Comparison of ENCODE assay signal across 14 cellular contexts in the genomic region with DNA sequence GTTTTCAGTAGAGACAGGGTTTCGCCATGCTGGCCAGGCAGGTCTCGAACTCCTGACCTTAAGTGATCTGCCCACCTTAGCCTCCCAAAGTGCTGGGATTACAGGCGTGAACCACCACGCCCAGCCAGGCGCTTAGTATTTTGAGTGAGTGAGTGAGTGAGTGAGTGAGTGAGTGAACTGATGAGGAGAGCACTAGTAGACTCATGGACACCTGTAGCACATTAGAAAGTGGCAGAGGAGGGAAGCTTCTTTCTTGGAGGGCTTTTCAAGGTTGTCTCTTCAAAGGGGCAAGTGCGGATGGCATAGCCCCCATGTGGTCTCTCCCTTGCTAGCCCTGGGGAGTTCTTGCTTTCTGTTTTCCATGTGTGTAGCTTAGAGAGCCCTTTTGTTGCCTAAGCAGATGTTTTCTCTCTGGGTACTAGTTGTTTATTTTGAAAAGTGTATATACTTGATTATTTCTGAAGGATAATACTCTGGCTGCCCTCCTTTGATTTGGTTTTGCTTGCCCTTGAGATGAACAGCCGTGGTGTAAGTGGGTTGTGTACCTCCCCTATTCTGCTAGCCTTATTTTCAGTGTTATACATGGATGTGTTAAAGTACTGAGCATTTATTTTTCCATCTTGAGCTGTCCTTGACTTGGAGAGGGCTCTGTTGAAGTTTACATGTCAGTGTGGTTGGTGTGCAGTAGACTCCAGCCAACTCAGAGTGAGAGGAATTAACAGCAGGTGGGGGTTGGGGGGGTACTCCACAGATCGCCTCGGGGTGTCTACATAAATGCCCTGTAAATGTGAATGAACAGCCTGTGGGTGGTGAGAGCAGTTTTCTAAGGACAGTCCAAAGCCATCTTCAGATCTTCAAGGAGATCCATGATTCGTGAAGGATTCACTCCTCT. TPM values are rescaled to one million over a fixed set of nuclear protein-coding genes. Genes with fewer than 3 reads are reported as not detected.
DNase-seq lines count a peak whose midpoint lies in the region; ATAC-seq and TF ChIP-seq lines count a peak whose summit lies in the region.
"Had no signal": no experiment of that assay in that cellular context is flagged by ENCODE, and none has a peak within 500 bp of the region (broad histone marks: within the 10 kb centered on the region; RNA-seq: fewer than 3 reads in every experiment).

No MANE protein-coding gene starts in this region.

- H3K27ac Mint-ChIP-seq in activated CD4-positive, alpha-beta T cell treated with anti-CD3 and anti-CD28 coated beads, Interleukin-2, amount 10 ng/mL, durations not matched to agents 24 days and 14 days, result peak overlapping the region; percentile 64
- H3K27ac Mint-ChIP-seq in effector memory CD8-positive, alpha-beta T cell, result peak overlapping the region; percentile 71 to 87

- H3K9me3 ChIP-seq in thyroid gland, result no peaks in the 10 kb centered on the region
- H3K9me3 ChIP-seq: SJSA1, vagina had no signal

- intact Hi-C loops in activated CD4-positive, alpha-beta T cell treated with anti-CD3 and anti-CD28 coated beads, Interleukin-2, amount 10 ng/mL, durations not matched to agents 24 days and 14 days (cut with micrococcal nuclease), result no loop called here
- intact Hi-C loops in posterior vena cava (cut with DNase I), result loop anchor here in 1 of 2 donors (10.0 kb wide), 1 partner anchor 1015 kb away; no protein-coding TSS in a partner anchor
- intact Hi-C loops in thyroid gland (cut with DNase I), result no loop called here

- H3K27me3 Mint-ChIP-seq in activated CD4-positive, alpha-beta T cell treated with anti-CD3 and anti-CD28 coated beads, Interleukin-2, amount 10 ng/mL, durations not matched to agents 24 days and 14 days, result no peaks in the 10 kb centered on the region
- no peaks in the 10 kb centered on the region for H3K27me3 Mint-ChIP-seq in effector memory CD8-positive, alpha-beta T cell

- no peak for DNase-seq in activated CD4-positive, alpha-beta T cell treated with anti-CD3 and anti-CD28 coated beads, Interleukin-2, amount 10 ng/mL, durations not matched to agents 24 days and 14 days
- no peak for DNase-seq in activated CD4-positive, alpha-beta T cell treated with anti-CD3 and anti-CD28 coated beads, Interleukin-2, amount 50 U/mL, for 48 hours
- DNase-seq in M059J (ENCODE audit: low read depth) (peak; percentile 17), posterior vena cava (ENCODE audit: low spot score) (peak; percentile 22), thyroid gland (no peak), NCI-H2029 treated with DMSO at 0.1 percent for 48 hours (lab: John Stamatoyannopoulos, UW) (no peak)
- DNase-seq in effector memory CD8-positive, alpha-beta T cell, result no peak
- DNase-seq: HCEC 1CT; kidney glomerular epithelial cell; stimulated activated CD4-positive, alpha-beta T cell treated with anti-CD3 and anti-CD28 coated beads, Interleukin-12 subunit alpha, Interleukin-12 subunit beta, amount 100 ng/mL, for 4 hours had no signal

- TF ChIP-seq CTCF in thyroid gland (IDR thresholded peaks at IDR 0.05), result no peak

- peak overlapping the region in 1 of 3 donors; percentile 7 for H3K27ac ChIP-seq in thyroid gland
- H3K27ac ChIP-seq: SJSA1, vagina had no signal

- H3K9me3 Mint-ChIP-seq in activated CD4-positive, alpha-beta T cell treated with anti-CD3 and anti-CD28 coated beads, Interleukin-2, amount 10 ng/mL, durations not matched to agents 24 days and 14 days, result no peaks in the 10 kb centered on the region
- H3K9me3 Mint-ChIP-seq in effector memory CD8-positive, alpha-beta T cell, result no peaks in the 10 kb centered on the region

- H3K27me3 ChIP-seq in thyroid gland, result no peaks in the 10 kb centered on the region
- H3K27me3 ChIP-seq: dorsolateral prefrontal cortex, SJSA1, vagina had no signal

- H3K4me3 ChIP-seq in thyroid gland (replicated peaks in 1 of 3), result no peak overlapping the region
- H3K4me3 ChIP-seq: dorsolateral prefrontal cortex, SJSA1, vagina had no signal

- ATAC-seq in effector memory CD8-positive, alpha-beta T cell (replicated peaks), result no peak
- ATAC-seq in GM18502 (IDR thresholded peaks at IDR 0.05; ENCODE audit: poor library complexity, unreplicated experiment), result no peak

- H3K4me1 Mint-ChIP-seq in activated CD4-positive, alpha-beta T cell treated with anti-CD3 and anti-CD28 coated beads, Interleukin-2, amount 10 ng/mL, durations not matched to agents 24 days and 14 days, result peaks cover 18% of the 10 kb centered on the region
- H3K4me1 Mint-ChIP-seq in effector memory CD8-positive, alpha-beta T cell (ENCODE audit: low read depth in 2 of 2), result peaks cover 43% of the 10 kb centered on the region in 2 donors

- H3K4me3 Mint-ChIP-seq in activated CD4-positive, alpha-beta T cell treated with anti-CD3 and anti-CD28 coated beads, Interleukin-2, amount 10 ng/mL, durations not matched to agents 24 days and 14 days, result no peak overlapping the region
- H3K4me3 Mint-ChIP-seq in effector memory CD8-positive, alpha-beta T cell, result peak overlapping the region; percentile 19 to 36

- H3K36me3 Mint-ChIP-seq in activated CD4-positive, alpha-beta T cell treated with anti-CD3 and anti-CD28 coated beads, Interleukin-2, amount 10 ng/mL, durations not matched to agents 24 days and 14 days (ENCODE audit: low read depth), result peaks cover 43% of the 10 kb centered on the region
- peaks cover 54% of the 10 kb centered on the region for H3K36me3 Mint-ChIP-seq in effector memory CD8-positive, alpha-beta T cell (ENCODE audit: insufficient read depth)

- no peak for TF ChIP-seq POLR2A in thyroid gland (IDR thresholded peaks at IDR 0.05)

- WGBS in thyroid gland, 2 donors, result 78 to 80% methylated on average over 10 of the region's 10 CpGs

- peaks cover 12 to 13% of the 10 kb centered on the region in 2 donors for H3K4me1 ChIP-seq in thyroid gland

- H3K36me3 ChIP-seq in thyroid gland, result peaks cover 19% of the 10 kb centered on the region in 2 donors

RNA-seq across cellular contexts. Expression of gene PRRC2B, which starts 35.5 kb away (rescaled TPM):
- 114 and 128 TPM in 2 replicates for total RNA-seq in activated CD4-positive, alpha-beta T cell treated with anti-CD3 and anti-CD28 coated beads, Interleukin-2, amount 10 ng/mL, durations not matched to agents 24 days and 14 days
- total RNA-seq in M059J (2014; rRNA removed; shearing (Covaris generic)), result 38.2 and 80.5 TPM in 2 replicates
- total RNA-seq in posterior vena cava, result 100 to 1,000 TPM; 148 to 151 TPM
- total RNA-seq in thyroid gland, result 100 to 1,000 TPM in 3 of 4 donors, 10 to 100 TPM in 1; 81.7 to 159 (median 117) TPM

Comparison
In these comparisons a context has a peak if more than half of its experiments do, and no peak if none do; other contexts are left out.
1. DNase-seq: peak in M059J (single experiment) and posterior vena cava (single experiment); none in activated CD4-positive, alpha-beta T cell treated with anti-CD3 and anti-CD28 coated beads, Interleukin-2, amount 10 ng/mL, durations not matched to agents 24 days and 14 days (single experiment), activated CD4-positive, alpha-beta T cell treated with anti-CD3 and anti-CD28 coated beads, Interleukin-2, amount 50 U/mL, for 48 hours (0 of 2), effector memory CD8-positive, alpha-beta T cell (0 of 3), thyroid gland (0 of 2) and NCI-H2029 treated with DMSO at 0.1 percent for 48 hours (single experiment).